Comparison of ENCODE assay signal across 8 cellular contexts in the genomic region with DNA sequence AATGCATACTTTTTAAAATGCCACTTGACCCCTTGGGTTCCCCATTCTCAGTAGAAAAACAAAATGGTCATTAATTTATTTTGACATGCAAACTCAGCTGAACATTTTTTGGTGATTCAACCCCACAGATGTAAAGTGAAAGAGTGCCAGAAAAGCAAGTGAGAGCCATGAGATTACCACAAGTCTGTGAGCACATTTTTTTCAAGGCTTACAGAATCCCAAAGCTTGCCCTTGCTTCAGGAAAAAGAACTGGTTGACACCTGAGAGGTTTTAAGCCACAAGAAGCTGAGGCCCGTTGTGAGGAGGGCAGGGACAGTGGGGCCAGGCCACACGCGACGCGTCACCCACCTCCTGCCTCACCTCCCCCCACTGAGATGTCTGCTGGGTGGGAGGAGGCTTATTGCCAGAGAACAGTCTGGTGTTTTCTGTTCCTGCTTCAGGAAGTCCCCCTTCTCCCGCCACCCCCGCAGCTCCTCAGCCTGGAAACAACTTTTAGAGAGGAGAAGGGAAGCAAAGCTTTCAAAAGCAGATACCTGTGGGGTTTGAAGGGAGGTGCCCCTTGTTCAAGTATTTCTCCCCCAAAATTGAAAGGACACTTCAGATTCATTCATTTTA.
DNase-seq lines count a peak whose midpoint lies in the region; ATAC-seq, FAIRE-seq and TF ChIP-seq lines count a peak whose summit lies in the region.

No MANE protein-coding gene starts in this region.

- H3K27me3 Mint-ChIP-seq in astrocyte (ENCODE audit: low read depth, unreplicated experiment): no peaks in the 10 kb centered on the region

- H3K4me1 ChIP-seq in astrocyte (ENCODE audit: insufficient read depth, low read length) (peaks cover 31% of the 10 kb centered on the region), kidney (ENCODE audit: control insufficient read depth in 1 of 2, insufficient read depth in 1 of 2, low read depth in 1 of 2, low read length in 2 of 2) (peaks cover 0 to 7% of the 10 kb centered on the region in 2 donors), thoracic aorta (ENCODE audit: control insufficient read depth in 1 of 2, low read depth in 2 of 2) (peaks cover 12 to 25% of the 10 kb centered on the region in 2 donors)

- H3K4me3 ChIP-seq in astrocyte (ENCODE audit: insufficient read depth, low read depth, low read length) (peak overlapping the region; percentile 54), kidney (ENCODE audit: low read length in 2 of 2) (no peak overlapping the region), thoracic aorta (peak overlapping the region; percentile 48), lower leg skin (ENCODE audit: low read depth, poor library complexity, severe bottlenecking) (no peak overlapping the region)

- peaks cover 11% of the 10 kb centered on the region for H3K4me1 Mint-ChIP-seq in astrocyte (ENCODE audit: low read depth, unreplicated experiment)

- H3K27me3 ChIP-seq in astrocyte (ENCODE audit: insufficient read depth, low read length) (no peaks in the 10 kb centered on the region), thoracic aorta (replicated peaks; ENCODE audit: insufficient read depth) (no peaks in the 10 kb centered on the region)

- FAIRE-seq in astrocyte (lab: Jason Lieb, UNC) (peak; percentile 69), kidney (lab: Jason Lieb, UNC) (no peak)

- H2AFZ ChIP-seq in astrocyte (ENCODE audit: low read depth, low read length): peak overlapping the region; percentile 35

- TF ChIP-seq POLR2A in lower leg skin (IDR thresholded peaks at IDR 0.05): no peak

- intact Hi-C loops in kidney (cut with DNase I) (no loop called here), lower leg skin (cut with DNase I; ENCODE audit: low total_unique reads) (no loop called here)

- WGBS in lower leg skin, 2 donors: 38 to 49% methylated on average over 7 of the region's 7 CpGs

- no peaks in the 10 kb centered on the region for H3K9me3 ChIP-seq in astrocyte (ENCODE audit: insufficient read depth, low read depth, low read length)
- H3K9me3 ChIP-seq in kidney (ENCODE audit: control insufficient read depth in 1 of 2, low read length in 2 of 2): peaks cover 0 to 4% of the 10 kb centered on the region in 2 donors
- H3K9me3 ChIP-seq in thoracic aorta: no peaks in the 10 kb centered on the region

- H3K36me3 ChIP-seq in astrocyte (ENCODE audit: insufficient read depth, low read length) (no peaks in the 10 kb centered on the region), kidney (ENCODE audit: control insufficient read depth in 1 of 2, insufficient read depth in 2 of 2, low read length in 2 of 2) (no peaks in the 10 kb centered on the region), thoracic aorta (no peaks in the 10 kb centered on the region)

- peak overlapping the region; percentile 98 for H3K27ac Mint-ChIP-seq in astrocyte (ENCODE audit: unreplicated experiment)

- H3K9me3 Mint-ChIP-seq in astrocyte (ENCODE audit: unreplicated experiment): no peaks in the 10 kb centered on the region

- TF ChIP-seq CTCF in astrocyte (IDR thresholded peaks at IDR 0.05; ENCODE audit: insufficient read depth, low read depth, low read length) (no peak), kidney (IDR thresholded peaks at IDR 0.05; ENCODE audit: borderline replicate concordance, extremely low read depth, insufficient read depth) (no peak), thoracic aorta (IDR thresholded peaks at IDR 0.05) (no peak), lower leg skin (IDR thresholded peaks at IDR 0.05) (no peak)

- no peaks in the 10 kb centered on the region for H4K20me1 ChIP-seq in astrocyte (ENCODE audit: insufficient read depth, low read length)

- H3K9ac ChIP-seq in astrocyte (ENCODE audit: low read length) (peak overlapping the region; percentile 86), kidney (ENCODE audit: low read length in 2 of 2) (no peak overlapping the region)

- peak; percentile 60 for ATAC-seq in GM21360 (IDR thresholded peaks at IDR 0.05; ENCODE audit: unreplicated experiment)
- peak; percentile 44 for ATAC-seq in HG03565 (IDR thresholded peaks at IDR 0.05; ENCODE audit: unreplicated experiment)
- ATAC-seq in thoracic aorta (ENCODE audit: insufficient number of reproducible peaks, low FRiP score, low read depth): peak; percentile 66

- in situ Hi-C loops in Caki2 (cut with HindIII; ENCODE audit: low pct_unique_long_range_greater_than_20kb, low sequenced_read_pairs): no loop called here

- peak overlapping the region; percentile 89 for H3K4me2 ChIP-seq in astrocyte (ENCODE audit: low read length)

- H3K36me3 Mint-ChIP-seq in astrocyte (ENCODE audit: low read depth, unreplicated experiment): no peaks in the 10 kb centered on the region

- no peaks in the 10 kb centered on the region for H3K79me2 ChIP-seq in astrocyte (ENCODE audit: insufficient read depth, low read length)

- peak overlapping the region; percentile 99 for H3K27ac ChIP-seq in astrocyte (ENCODE audit: low read depth, low read length)
- peak overlapping the region; percentile 68 to 88 for H3K27ac ChIP-seq in kidney (ENCODE audit: low read depth in 2 of 2, low read length in 2 of 2)
- H3K27ac ChIP-seq in thoracic aorta: peak overlapping the region; percentile 73 to 82

- DNase-seq in Caki2 (ENCODE audit: low read depth): peak; percentile 95
- peak; percentile 99 for DNase-seq in astrocyte (ENCODE audit: low read depth)
- DNase-seq in kidney: peak; percentile 84
- peak; percentile 21 for DNase-seq in thoracic aorta (ENCODE audit: low spot score)
- DNase-seq in lower leg skin (ENCODE audit: low spot score in 2 of 2): no peak
- no peak for DNase-seq in NCI-H524 treated with DMSO at 0.1 percent for 48 hours (lab: John Stamatoyannopoulos, UW)

- peak overlapping the region; percentile 24 for H3K4me3 Mint-ChIP-seq in astrocyte (ENCODE audit: unreplicated experiment)

Comparison
In these comparisons a context has a peak if more than half of its experiments do, and no peak if none do; other contexts are left out.
1. DNase-seq: peak in Caki2 (single experiment), astrocyte (single experiment), kidney (single experiment) and thoracic aorta (single experiment); none in lower leg skin (0 of 2) and NCI-H524 treated with DMSO at 0.1 percent for 48 hours (single experiment).
2. H3K4me3 ChIP-seq: peak in astrocyte (single experiment) and thoracic aorta (single experiment); none in kidney (0 of 2) and lower leg skin (single experiment).
3. Peak in every context shown above with its lines, with median percentiles within 50 percentile points of each other: ATAC-seq and H3K27ac ChIP-seq.